In the genomic region with DNA sequence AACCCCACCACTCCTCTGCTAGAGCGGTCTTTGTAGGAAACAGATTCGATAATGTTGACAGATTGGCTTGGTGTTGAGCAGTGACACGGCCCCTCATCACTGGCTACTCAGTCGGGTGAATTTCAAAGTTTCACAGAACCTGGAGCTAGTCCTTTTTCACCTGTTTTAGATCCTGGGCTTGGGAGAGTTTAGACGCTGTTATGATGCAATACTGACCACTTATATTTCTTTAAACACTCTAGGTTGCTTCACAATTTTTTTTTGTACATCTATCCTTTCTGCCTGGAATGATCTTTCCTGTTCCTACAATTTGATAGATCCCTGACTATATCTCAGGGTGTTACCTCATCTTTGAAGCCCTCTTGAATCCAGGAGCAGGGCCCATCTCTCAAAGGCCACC, we compare ENCODE assay signal across 25 cellular contexts.
"Had no signal": no experiment of that assay in that cellular context is flagged by ENCODE, and none has a peak within 500 bp of the region (broad histone marks: within the 10 kb centered on the region; RNA-seq: fewer than 3 reads in every experiment).

No MANE protein-coding gene starts in this region.

- H3K36me3 ChIP-seq: colonic mucosa, esophagus squamous epithelium, gastrocnemius medialis, heart right ventricle, left lung, lower lobe of right lung had no signal

- H3K4me1 ChIP-seq: colonic mucosa, esophagus squamous epithelium, gastrocnemius medialis, heart right ventricle, left lung, lower lobe of right lung had no signal

- H3K27me3 ChIP-seq: colonic mucosa, esophagus squamous epithelium, gastrocnemius medialis, heart right ventricle, left lung had no signal

- ATAC-seq: effector memory CD8-positive, alpha-beta T cell; esophagus mucosa; gastrocnemius medialis; heart right ventricle; left cardiac atrium; left lung; left ventricle myocardium superior; lower lobe of right lung had no signal

- H3K9me3 ChIP-seq: colonic mucosa, esophagus squamous epithelium, gastrocnemius medialis, lower lobe of right lung had no signal

- FAIRE-seq: endometrium, islet of Langerhans, keratinocyte had no signal

- H3K4me3 ChIP-seq: colonic mucosa, esophagus squamous epithelium, gastrocnemius medialis, heart right ventricle, left lung, lower lobe of right lung had no signal

- DNase-seq: colonic mucosa; cortex of kidney; effector CD8-positive, alpha-beta T cell; effector memory CD8-positive, alpha-beta T cell; endodermal cell; erythroblast; esophagus squamous epithelium; foreskin fibroblast; foreskin melanocyte; gastrocnemius medialis; glutamatergic neuron; head of caudate nucleus; heart right ventricle; hippocampal formation; left cardiac atrium; left lung; left ventricle myocardium superior; lower lobe of right lung; mesenchymal stem cell; midbrain had no signal

- H3K27ac ChIP-seq: colonic mucosa, epithelial cell of prostate, esophagus squamous epithelium, gastrocnemius medialis, heart right ventricle, left lung, lower lobe of right lung had no signal
